1 cellular context compared by ENCODE assay signal in the genomic region with DNA sequence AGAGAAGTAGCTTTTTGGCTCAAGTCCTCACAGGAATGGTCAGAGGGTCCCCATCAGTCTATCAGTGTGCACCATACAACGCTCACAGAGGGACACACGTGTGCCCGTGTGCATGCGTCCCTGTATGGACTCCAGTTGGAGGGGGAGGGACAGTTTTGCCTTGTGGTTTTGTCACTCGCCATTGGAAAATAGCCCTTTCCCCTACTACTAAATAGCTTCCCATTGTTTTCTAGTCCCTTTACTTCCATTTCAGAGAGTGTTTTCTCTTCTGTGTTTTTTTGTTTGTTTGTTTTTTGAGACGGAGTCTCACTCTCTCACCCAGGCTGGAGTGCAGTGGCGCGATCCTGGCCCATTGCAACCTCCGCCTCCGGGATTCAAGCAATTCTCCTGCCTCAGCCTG.
TF ChIP-seq lines count a peak whose summit lies in the region.

No MANE protein-coding gene starts in this region.

TF ChIP-seq in IMR-90, 13 proteins besides CTCF, POLR2A, EP300 and RAD21:
- no peak for TF ChIP-seq MAFK (IDR thresholded peaks at IDR 0.05; ENCODE audit: low read depth, low read length)
- no peak for TF ChIP-seq FOS (IDR thresholded peaks at IDR 0.05; ENCODE audit: low read depth, low read length)
- TF ChIP-seq NFE2L2 (IDR thresholded peaks at IDR 0.05; ENCODE audit: low read depth, low read length) = no peak
- TF ChIP-seq, protein P1, sequence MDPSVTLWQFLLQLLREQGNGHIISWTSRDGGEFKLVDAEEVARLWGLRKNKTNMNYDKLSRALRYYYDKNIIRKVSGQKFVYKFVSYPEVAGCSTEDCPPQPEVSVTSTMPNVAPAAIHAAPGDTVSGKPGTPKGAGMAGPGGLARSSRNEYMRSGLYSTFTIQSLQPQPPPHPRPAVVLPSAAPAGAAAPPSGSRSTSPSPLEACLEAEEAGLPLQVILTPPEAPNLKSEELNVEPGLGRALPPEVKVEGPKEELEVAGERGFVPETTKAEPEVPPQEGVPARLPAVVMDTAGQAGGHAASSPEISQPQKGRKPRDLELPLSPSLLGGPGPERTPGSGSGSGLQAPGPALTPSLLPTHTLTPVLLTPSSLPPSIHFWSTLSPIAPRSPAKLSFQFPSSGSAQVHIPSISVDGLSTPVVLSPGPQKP (IDR thresholded peaks at IDR 0.05; ENCODE audit: borderline replicate concordance, low read depth, low read length) = no peak
- TF ChIP-seq RCOR1 (IDR thresholded peaks at IDR 0.05; ENCODE audit: insufficient replicate concordance, low read length) = no peak
- TF ChIP-seq SMC3 (IDR thresholded peaks at IDR 0.05; ENCODE audit: low read depth, low read length) = no peak
- no peak for TF ChIP-seq CHD1 (IDR thresholded peaks at IDR 0.05; ENCODE audit: low read depth, low read length)
- no peak for TF ChIP-seq CEBPB (IDR thresholded peaks at IDR 0.05; ENCODE audit: low read depth, low read length)
- TF ChIP-seq, protein P2, sequence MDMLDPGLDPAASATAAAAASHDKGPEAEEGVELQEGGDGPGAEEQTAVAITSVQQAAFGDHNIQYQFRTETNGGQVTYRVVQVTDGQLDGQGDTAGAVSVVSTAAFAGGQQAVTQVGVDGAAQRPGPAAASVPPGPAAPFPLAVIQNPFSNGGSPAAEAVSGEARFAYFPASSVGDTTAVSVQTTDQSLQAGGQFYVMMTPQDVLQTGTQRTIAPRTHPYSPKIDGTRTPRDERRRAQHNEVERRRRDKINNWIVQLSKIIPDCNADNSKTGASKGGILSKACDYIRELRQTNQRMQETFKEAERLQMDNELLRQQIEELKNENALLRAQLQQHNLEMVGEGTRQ (IDR thresholded peaks at IDR 0.05; ENCODE audit: low read depth, low read length) = no peak
- TF ChIP-seq MAZ (IDR thresholded peaks at IDR 0.05; ENCODE audit: borderline replicate concordance, low read depth, low read length) = no peak
- no peak for TF ChIP-seq MXI1 (IDR thresholded peaks at IDR 0.05; ENCODE audit: borderline replicate concordance, low read depth, low read length)
- no peak for TF ChIP-seq RFX5 (IDR thresholded peaks at IDR 0.05; ENCODE audit: low read depth, low read length)
- no peak for TF ChIP-seq BHLHE40 (IDR thresholded peaks at IDR 0.05; ENCODE audit: low read depth, low read length)
